In genomic region chr12:575948-576612, GRCh38 we compare ENCODE assay signal across 8 cellular contexts.
DNase-seq lines count a peak whose midpoint lies in the region; ATAC-seq and TF ChIP-seq lines count a peak whose summit lies in the region.

No MANE protein-coding gene starts in this region.

- H3K27ac ChIP-seq in dorsolateral prefrontal cortex: peak overlapping the region in 54 of 59 donors; percentile 0 to 83 (median 60)
- peak overlapping the region; percentile 41 to 74 for H3K27ac ChIP-seq in lung (ENCODE audit: low read depth in 1 of 2, low read length in 1 of 2)

- intact Hi-C loops in dorsolateral prefrontal cortex (cut with DNase I): loop anchor here (2.0 to 10.0 kb wide), 6 partner anchors 36 to 1009 kb away; no protein-coding TSS in a partner anchor

- no peaks in the 10 kb centered on the region for H3K27me3 ChIP-seq in dorsolateral prefrontal cortex
- H3K27me3 ChIP-seq in lung (ENCODE audit: control insufficient read depth, insufficient read depth): no peaks in the 10 kb centered on the region

- 8% methylated on average over 39 of the region's 39 CpGs for WGBS in lung, 2 donors

- ATAC-seq in HG03135 (IDR thresholded peaks at IDR 0.05; ENCODE audit: unreplicated experiment) (peak; percentile 76), lung (ENCODE audit: insufficient read depth, low FRiP score) (peak; percentile 82), GM18519 (IDR thresholded peaks at IDR 0.05; ENCODE audit: low FRiP score, unreplicated experiment) (no peak)

- peaks cover 8 to 13% of the 10 kb centered on the region in 2 donors for H3K4me1 ChIP-seq in lung (ENCODE audit: control insufficient read depth in 2 of 2, insufficient read depth in 2 of 2, low read length in 2 of 2)

- TF ChIP-seq CTCF in GM10266 (IDR thresholded peaks at IDR 0.05; ENCODE audit: control insufficient read depth, insufficient read depth, low read depth, missing control alignments) (peak; percentile 95), dorsolateral prefrontal cortex (IDR thresholded peaks at IDR 0.05 in 54 of 56, conservative IDR thresholded peaks at IDR 0.05 in 2 of 56; ENCODE audit: low read depth in 1 of 56, partially characterized antibody in 56 of 56) (peak; percentile 94 to 100 (median 99)), lung (IDR thresholded peaks at IDR 0.05; ENCODE audit: control extremely low read depth, extremely low read depth) (peak; percentile 94)

- DNase-seq in GM10266 (ENCODE audit: extremely low spot score) (peak; percentile 93), NCI-H524 treated with DMSO at 0.1 percent for 48 hours (lab: John Stamatoyannopoulos, UW) (peak; percentile 1), dorsolateral prefrontal cortex (peak in 9 of 10 donors; percentile 45 to 89 (median 67)), lung (ENCODE audit: low spot score) (peak; percentile 75)
- DNase-seq in activated CD4-positive, alpha-beta T cell treated with anti-CD3 and anti-CD28 coated beads, Interleukin-2, amount 50 U/mL, for 4 hours: peak; percentile 75 to 76
- peak; percentile 70 to 79 (median 72) for DNase-seq in stimulated activated CD4-positive, alpha-beta T cell treated with anti-CD3 and anti-CD28 coated beads, TNF-alpha, amount 100 ng/mL, for 4 hours (ENCODE audit: low read depth in 3 of 3)

- H3K4me3 ChIP-seq in dorsolateral prefrontal cortex (peak overlapping the region in 50 of 59 donors; percentile 7 to 51 (median 32)), lung (no peak overlapping the region)

- no peaks in the 10 kb centered on the region for H3K9me3 ChIP-seq in lung (ENCODE audit: control insufficient read depth in 2 of 2, insufficient read depth in 1 of 2, low read length in 1 of 2)

- no peaks in the 10 kb centered on the region for H3K36me3 ChIP-seq in lung (ENCODE audit: control insufficient read depth in 2 of 2, insufficient read depth in 2 of 2, low read length in 2 of 2)

Comparison
In these comparisons a context has a peak if more than half of its experiments do, and no peak if none do; other contexts are left out.
1. DNase-seq: peak in every context shown above with its lines; median percentile 93 in GM10266; 76 in activated CD4-positive, alpha-beta T cell treated with anti-CD3 and anti-CD28 coated beads, Interleukin-2, amount 50 U/mL, for 4 hours; 75 in lung; 72 in stimulated activated CD4-positive, alpha-beta T cell treated with anti-CD3 and anti-CD28 coated beads, TNF-alpha, amount 100 ng/mL, for 4 hours; 67 in dorsolateral prefrontal cortex; 1 in NCI-H524 treated with DMSO at 0.1 percent for 48 hours.